34 cellular contexts compared by ENCODE assay signal in genomic region chr9:99383536-99383935, GRCh38.
"Had no signal": no experiment of that assay in that cellular context is flagged by ENCODE, and none has a peak within 500 bp of the region (broad histone marks: within the 10 kb centered on the region; RNA-seq: fewer than 3 reads in every experiment).

No MANE protein-coding gene starts in this region.

- H3K9me3 ChIP-seq: adrenal gland, ascending aorta, body of pancreas, breast epithelium had no signal

- H3K27ac ChIP-seq: adrenal gland, ascending aorta, body of pancreas, brain microvascular endothelial cell, breast epithelium, cardiac muscle cell had no signal

- H3K36me3 ChIP-seq: adrenal gland, ascending aorta, brain microvascular endothelial cell, breast epithelium, cardiac muscle cell had no signal

- DNase-seq: activated effector memory CD4-positive, alpha-beta T cell treated with anti-CD3 and anti-CD28 coated beads, Interleukin-2, amount 50 U/mL, for 16 hours; activated effector memory CD4-positive, alpha-beta T cell treated with Interleukin-2 at 50 U/mL for 16 hours; activated gamma-delta T cell; activated gamma-delta T cell treated with Interleukin-2 at 50 U/mL for 16 hours; activated naive CD4-positive, alpha-beta T cell; activated naive CD4-positive, alpha-beta T cell treated with anti-CD3 and anti-CD28 coated beads for 36 hours; activated naive CD4-positive, alpha-beta T cell treated with anti-CD3 and anti-CD28 coated beads, Interleukin-2, amount 10 ng/mL, durations not matched to agents 7 days and 5 days; activated naive CD4-positive, alpha-beta T cell treated with anti-CD3 and anti-CD28 coated beads, Interleukin-2, amount 50 U/mL, for 16 hours; activated naive CD4-positive, alpha-beta T cell treated with Interleukin-2 at 50 U/mL for 16 hours; activated naive CD8-positive, alpha-beta T cell treated with anti-CD3 and anti-CD28 coated beads for 36 hours; activated naive CD8-positive, alpha-beta T cell treated with anti-CD3 and anti-CD28 coated beads, Interleukin-2, amount 10 ng/mL, durations not matched to agents 7 days and 5 days; activated naive CD8-positive, alpha-beta T cell treated with anti-CD3 and anti-CD28 coated beads, Interleukin-2, amount 50 U/mL, for 24 hours; activated T-cell treated with anti-CD3 and anti-CD28 coated beads, Interleukin-2, amount 50 U/mL, for 1 hour; activated T-cell treated with anti-CD3 and anti-CD28 coated beads, Interleukin-2, amount 50 U/mL, for 24 hours; activated T-cell treated with anti-CD3 and anti-CD28 coated beads, Interleukin-2, amount 50 U/mL, for 4 hours; activated T-cell treated with anti-CD3 and anti-CD28 coated beads, Interleukin-2, amount 50 U/mL, for 48 hours; activated T-cell treated with anti-CD3 and anti-CD28 coated beads, Interleukin-2, amount 50 U/mL, for 72 hours; adrenal gland; amniotic stem cell; amygdala; anterior cingulate cortex; aorta; body of pancreas; brain microvascular endothelial cell; caudate nucleus; central memory CD4-positive, alpha-beta T cell; cerebellar nuclear complex had no signal

- H3K4me3 ChIP-seq: adrenal gland, ascending aorta, body of pancreas, breast epithelium, cardiac muscle cell had no signal

- H3K4me1 ChIP-seq: adrenal gland, ascending aorta, body of pancreas, breast epithelium had no signal

- FAIRE-seq: astrocyte, bronchial epithelial cell had no signal

- ATAC-seq: activated naive CD4-positive, alpha-beta T cell treated with anti-CD3 and anti-CD28 coated beads, Interleukin-2, amount 50 U/mL, for 72 hours; activated naive CD8-positive, alpha-beta T cell treated with anti-CD3 and anti-CD28 coated beads, Interleukin-2, amount 50 U/mL, for 24 hours; activated T-cell treated with anti-CD3 and anti-CD28 coated beads, Interleukin-2, amount 50 U/mL, for 4 hours; activated T-cell treated with anti-CD3 and anti-CD28 coated beads, Interleukin-2, amount 50 U/mL, for 72 hours; activated T-helper 17 cell treated with anti-CD3 and anti-CD28 coated beads, Interleukin-2, amount 50 U/mL, for 72 hours; body of pancreas had no signal

- H3K27me3 ChIP-seq: adrenal gland, ascending aorta, body of pancreas, brain microvascular endothelial cell, breast epithelium, cardiac muscle cell had no signal
